In genomic region chr6:12269100-12269499, GRCh38 we compare ENCODE assay signal across 16 cellular contexts.
"Had no signal": no experiment of that assay in that cellular context is flagged by ENCODE, and none has a peak within 500 bp of the region (broad histone marks: within the 10 kb centered on the region; RNA-seq: fewer than 3 reads in every experiment).

No MANE protein-coding gene starts in this region.

- H3K27ac Mint-ChIP-seq: immature natural killer cell, nephron had no signal

- ATAC-seq: activated CD4-positive, CD25-positive, alpha-beta regulatory T cell treated with anti-CD3 and anti-CD28 coated beads, Interleukin-2, amount 50 U/mL, for 24 hours; stimulated activated naive CD8-positive, alpha-beta T cell treated with anti-CD3 and anti-CD28 coated beads, Interleukin-15, Interleukin-2, amounts not matched to agents 100 U/mL and 50 U/mL, for 24 hours had no signal

- H3K4me1 Mint-ChIP-seq: nephron had no signal

- H3K4me3 Mint-ChIP-seq: immature natural killer cell, nephron had no signal

- DNase-seq: activated CD4-positive, alpha-beta T cell treated with anti-CD3 and anti-CD28 coated beads, Interleukin-2, amount 50 U/mL, for 1 hour; activated CD8-positive, alpha-beta memory T cell treated with anti-CD3 and anti-CD28 coated beads for 24 hours; activated naive CD4-positive, alpha-beta T cell treated with Interleukin-2 at 50 U/mL for 16 hours; aorta; cortex of kidney; effector CD8-positive, alpha-beta T cell; foreskin melanocyte; head of caudate nucleus; immature natural killer cell; mesendoderm; occipital lobe; stimulated activated CD4-positive, alpha-beta T cell treated with anti-CD3 and anti-CD28 coated beads, Interleukin-4, amount 100 ng/mL, for 24 hours; stimulated activated naive CD8-positive, alpha-beta T cell treated with anti-CD3 and anti-CD28 coated beads, Interleukin-15, Interleukin-2, amounts not matched to agents 100 U/mL and 50 U/mL, for 24 hours; transverse colon had no signal
